Comparison of ENCODE assay signal across 8 cellular contexts in genomic region chr9:121684381-121685145, GRCh38. TPM values are rescaled to one million over a fixed set of nuclear protein-coding genes. Genes with fewer than 3 reads are reported as not detected.
DNase-seq lines count a peak whose midpoint lies in the region; ATAC-seq and TF ChIP-seq lines count a peak whose summit lies in the region.

No MANE protein-coding gene starts in this region.

- intact Hi-C loops in spleen (cut with DNase I; ENCODE audit: low total_unique reads) = loop anchor here (10.0 kb wide), 1 partner anchor 140 kb away; no protein-coding TSS in a partner anchor

- H3K27me3 ChIP-seq in SK-N-SH (ENCODE audit: insufficient read depth) (no peaks in the 10 kb centered on the region), spleen (replicated peaks in 1 of 7) (peaks cover 0 to 17% (median 0%) of the 10 kb centered on the region in 7 donors)

- no peak overlapping the region for H2AFZ ChIP-seq in SK-N-SH (ENCODE audit: low read depth)

- peak; percentile 51 for DNase-seq in stimulated activated CD4-positive, alpha-beta T cell treated with anti-CD3 and anti-CD28 coated beads, Interleukin-15, amount 100 ng/mL, for 24 hours
- no peak for DNase-seq in stimulated activated CD4-positive, alpha-beta T cell treated with anti-CD3 and anti-CD28 coated beads, Interleukin-4, amount 100 ng/mL, for 24 hours
- DNase-seq in SK-N-SH (peak; percentile 72), germinal center (ENCODE audit: low spot score) (peak; percentile 49), spleen (peak; percentile 78), GM19240 (ENCODE audit: insufficient read length, low spot score) (no peak)

- H3K9me2 ChIP-seq in SK-N-SH = no peaks in the 10 kb centered on the region

- no peak overlapping the region for H3K9ac ChIP-seq in SK-N-SH

- POLR2A ChIA-PET in SK-N-SH (lab: Yijun Ruan, JAX) = no interaction called here

- ATAC-seq in HG02759 (IDR thresholded peaks at IDR 0.05; ENCODE audit: unreplicated experiment) (no peak), GM19452 (IDR thresholded peaks at IDR 0.05; ENCODE audit: unreplicated experiment) (no peak)

- H3K36me3 ChIP-seq in SK-N-SH (replicated peaks in 1 of 2; ENCODE audit: control insufficient read depth in 1 of 2, insufficient read depth in 2 of 2, low read length in 1 of 2) (peaks cover 7 to 11% of the 10 kb centered on the region in 2 experiments), spleen (no peaks in the 10 kb centered on the region)

- no peak overlapping the region for H3K4me2 ChIP-seq in SK-N-SH

- H3K4me1 ChIP-seq in SK-N-SH (ENCODE audit: control insufficient read depth in 1 of 2, insufficient read depth in 2 of 2, low read depth in 1 of 2, low read length in 1 of 2) (peaks cover 0 to 4% of the 10 kb centered on the region in 2 experiments; a peak in 1 of 4 replicates), spleen (peaks cover 0 to 12% (median 0%) of the 10 kb centered on the region in 6 donors)

- TF ChIP-seq EP300 in SK-N-SH (IDR thresholded peaks at IDR 0.05; ENCODE audit: borderline replicate concordance in 1 of 2, low read depth in 1 of 2, low read length in 1 of 2) = no peak

- TF ChIP-seq RAD21 in SK-N-SH (IDR thresholded peaks at IDR 0.05; ENCODE audit: low read length) = peak; percentile 60

- WGBS in SK-N-SH (ENCODE audit: low lambda C conversion rate) = 82% methylated on average over 14 of the region's 19 CpGs
- 62 to 74% (median 63%) methylated on average over 17 to 19 of the region's 19 CpGs for WGBS in spleen, 5 donors

- TF ChIP-seq POLR2A in spleen (IDR thresholded peaks at IDR 0.05) = no peak

- H3K4me3 ChIP-seq in SK-N-SH (ENCODE audit: low read depth in 2 of 2, low read length in 1 of 2) = no peak overlapping the region
- no peak overlapping the region for H3K4me3 ChIP-seq in spleen

- CTCF ChIA-PET in SK-N-SH (lab: Yijun Ruan, JAX) = interaction anchor here (0.6 to 13.8 kb wide), 29 partner anchors 11 to 311 kb away, joined by 3 to 194 read pairs (median 4); no protein-coding TSS in a partner anchor

- H3K27ac ChIP-seq in SK-N-SH (ENCODE audit: low read depth in 2 of 2, low read length in 1 of 2) (no peak overlapping the region), spleen (no peak overlapping the region)

- TF ChIP-seq CTCF in SK-N-SH (IDR thresholded peaks at IDR 0.05) (peak; percentile 65), spleen (IDR thresholded peaks at IDR 0.05 in 8 of 11, conservative IDR thresholded peaks at IDR 0.05 in 3 of 11) (peak; percentile 17 to 79 (median 57))

- H3K9me3 ChIP-seq in SK-N-SH = no peaks in the 10 kb centered on the region
- no peaks in the 10 kb centered on the region for H3K9me3 ChIP-seq in spleen

- no peaks in the 10 kb centered on the region for H3K79me2 ChIP-seq in SK-N-SH (ENCODE audit: insufficient read depth)

- no peaks in the 10 kb centered on the region for H3F3A ChIP-seq in SK-N-SH (replicated peaks; ENCODE audit: insufficient read depth)

- 0 out of 2 replicates have a peak, but pooled peaks cover 4% of the 10 kb centered on the region for H4K20me1 ChIP-seq in SK-N-SH (ENCODE audit: insufficient read depth)

TF ChIP-seq in SK-N-SH, 30 proteins besides CTCF, POLR2A, EP300 and RAD21:
- TF ChIP-seq IRF3 (IDR thresholded peaks at IDR 0.05; ENCODE audit: low read depth, low read length) = no peak
- TF ChIP-seq SMC3 (IDR thresholded peaks at IDR 0.05; ENCODE audit: low read depth, low read length) = peak; percentile 76
TF ChIP-seq in SK-N-SH: peak in this region for 1.

RNA-seq across cellular contexts. Expression of gene DAB2IP, which starts 33.1 kb away (rescaled TPM):
- 21.4 and 25.4 TPM in 2 replicates for polyA plus RNA-seq in SK-N-SH (2012; rRNA removed)
- 9.4 and 15.4 TPM in 2 replicates for polyA plus RNA-seq in SK-N-SH (2012; cell fraction: cytosol; rRNA removed)
- 30.4 and 34.4 TPM in 2 replicates for polyA plus RNA-seq in SK-N-SH (2012; cell fraction: nucleus; rRNA removed)
- 10 to 100 TPM; 34.1 to 83.0 (median 48.5) TPM for total RNA-seq in spleen
- polyA plus RNA-seq in spleen = 10 to 100 TPM in 1 of 3 donors, 1 to 10 TPM in 2; 5.0 to 24.2 (median 6.0) TPM

Comparison
In these comparisons a context has a peak if more than half of its experiments do, and no peak if none do; other contexts are left out.
1. DNase-seq: peak in stimulated activated CD4-positive, alpha-beta T cell treated with anti-CD3 and anti-CD28 coated beads, Interleukin-15, amount 100 ng/mL, for 24 hours (single experiment), SK-N-SH (single experiment), germinal center (single experiment) and spleen (single experiment); none in stimulated activated CD4-positive, alpha-beta T cell treated with anti-CD3 and anti-CD28 coated beads, Interleukin-4, amount 100 ng/mL, for 24 hours (single experiment) and GM19240 (single experiment).